In genomic region chr7:105794741-105795729, GRCh38 we compare ENCODE assay signal across 13 cellular contexts.
A peak's percentile ranks its signal among the peaks of the same experiment; 100 is the strongest.
DNase-seq lines count a peak whose midpoint lies in the region; ATAC-seq and TF ChIP-seq lines count a peak whose summit lies in the region.
"Had no signal": no experiment of that assay in that cellular context is flagged by ENCODE, and none has a peak within 500 bp of the region (broad histone marks: within the 10 kb centered on the region; RNA-seq: fewer than 3 reads in every experiment).

No MANE protein-coding gene starts in this region.

- H3K36me3 Mint-ChIP-seq in CD4-positive, alpha-beta memory T cell, result no peaks in the 10 kb centered on the region
- H3K36me3 Mint-ChIP-seq: naive B cell had no signal

- CTCF ChIA-PET in CD4-positive, alpha-beta memory T cell (lab: Charles Lee; ENCODE audit: partially characterized antibody), result interaction anchor here (0.9 to 1.2 kb wide), 3 partner anchors 8 to 83 kb away, joined by 3 to 4 read pairs (median 3); no protein-coding TSS in a partner anchor

- H3K9me3 ChIP-seq in right lobe of liver, result no peaks in the 10 kb centered on the region
- H3K9me3 ChIP-seq in vagina, result no peaks in the 10 kb centered on the region
- H3K9me3 ChIP-seq in CD4-positive, alpha-beta memory T cell (ENCODE audit: control insufficient read depth in 1 of 2, low read length in 2 of 2), result no peaks in the 10 kb centered on the region

- DNase-seq in Right ventricle myocardium inferior (ENCODE audit: missing footprints), result no peak
- DNase-seq in cardiac septum (ENCODE audit: low spot score), result no peak
- peak; percentile 73 for DNase-seq in epithelial cell of esophagus (ENCODE audit: low read depth)
- peak in 1 of 3 donors; percentile 41 for DNase-seq in right lobe of liver
- DNase-seq in vagina (ENCODE audit: extremely low spot score in 2 of 2), result no peak
- no peak for DNase-seq in CD4-positive, alpha-beta memory T cell
- DNase-seq in G401 (ENCODE audit: low spot score), result no peak
- DNase-seq: MV-4-11; naive B cell; stimulated activated naive CD8-positive, alpha-beta T cell treated with anti-CD3 and anti-CD28 coated beads, Interleukin-15, amount 100 ng/mL, for 72 hours had no signal

- H3K4me3 ChIP-seq in epithelial cell of esophagus (ENCODE audit: low read length), result no peak overlapping the region
- no peak overlapping the region for H3K4me3 ChIP-seq in right lobe of liver
- H3K4me3 ChIP-seq in vagina, result no peak overlapping the region
- no peak overlapping the region for H3K4me3 ChIP-seq in CD4-positive, alpha-beta memory T cell (ENCODE audit: low read length in 2 of 2)
- H3K4me3 ChIP-seq: cardiac muscle cell had no signal

- no peaks in the 10 kb centered on the region for H3K36me3 ChIP-seq in right lobe of liver
- H3K36me3 ChIP-seq in vagina, result no peaks in the 10 kb centered on the region
- H3K36me3 ChIP-seq in CD4-positive, alpha-beta memory T cell (ENCODE audit: insufficient read depth, low read length), result no peaks in the 10 kb centered on the region
- H3K36me3 ChIP-seq: cardiac muscle cell had no signal

- no peak for TF ChIP-seq CTCF in epithelial cell of esophagus (IDR thresholded peaks at IDR 0.05; ENCODE audit: insufficient read depth, low read depth, low read length, missing control alignments)
- TF ChIP-seq CTCF in right lobe of liver (IDR thresholded peaks at IDR 0.05), result no peak
- TF ChIP-seq CTCF in vagina (IDR thresholded peaks at IDR 0.05), result no peak

- no peaks in the 10 kb centered on the region for H3K27me3 Mint-ChIP-seq in CD4-positive, alpha-beta memory T cell
- H3K27me3 Mint-ChIP-seq: naive B cell; stimulated activated naive CD8-positive, alpha-beta T cell treated with anti-CD3 and anti-CD28 coated beads, Interleukin-15, amount 100 ng/mL, for 72 hours had no signal

- 24% methylated on average over 8 of the region's 8 CpGs for WGBS in right lobe of liver (ENCODE audit: insufficient coverage, low coverage, low lambda C conversion rate, missing lambda C conversion rate)

- H3K4me3 Mint-ChIP-seq in CD4-positive, alpha-beta memory T cell, result no peak overlapping the region
- H3K4me3 Mint-ChIP-seq: stimulated activated naive CD8-positive, alpha-beta T cell treated with anti-CD3 and anti-CD28 coated beads, Interleukin-15, amount 100 ng/mL, for 72 hours; T-helper 2 cell treated with Interferon-gamma antibody and Interleukin-4, amounts not matched to agents 5 μg/mL and 100 μg/mL, for 36 hours had no signal

- H3K27ac Mint-ChIP-seq in CD4-positive, alpha-beta memory T cell, result no peak overlapping the region
- H3K27ac Mint-ChIP-seq: naive B cell; T-helper 2 cell treated with Interferon-gamma antibody and Interleukin-4, amounts not matched to agents 5 μg/mL and 100 μg/mL, for 36 hours had no signal

- intact Hi-C loops in Right ventricle myocardium inferior (cut with DNase I), result no loop called here
- intact Hi-C loops in cardiac septum (cut with DNase I), result no loop called here
- intact Hi-C loops in right lobe of liver (cut with DNase I), result no loop called here
- intact Hi-C loops in vagina (cut with DNase I), result no loop called here
- intact Hi-C loops in CD4-positive, alpha-beta memory T cell (cut with micrococcal nuclease), result no loop called here

- H3K9me3 Mint-ChIP-seq in CD4-positive, alpha-beta memory T cell, result no peaks in the 10 kb centered on the region
- H3K9me3 Mint-ChIP-seq: naive B cell; stimulated activated naive CD8-positive, alpha-beta T cell treated with anti-CD3 and anti-CD28 coated beads, Interleukin-15, amount 100 ng/mL, for 72 hours; T-helper 2 cell treated with Interferon-gamma antibody and Interleukin-4, amounts not matched to agents 5 μg/mL and 100 μg/mL, for 36 hours had no signal

- H3K4me1 ChIP-seq in right lobe of liver (peaks cover 0 to 18% (median 10%) of the 10 kb centered on the region in 4 donors), vagina (peaks cover 17% of the 10 kb centered on the region)
- peaks cover 25% of the 10 kb centered on the region for H3K4me1 ChIP-seq in CD4-positive, alpha-beta memory T cell (ENCODE audit: insufficient read depth, low read length)

- no peak for TF ChIP-seq POLR2A in right lobe of liver (IDR thresholded peaks at IDR 0.05)
- TF ChIP-seq POLR2A in vagina (IDR thresholded peaks at IDR 0.05), result no peak

- POLR2A ChIA-PET in CD4-positive, alpha-beta memory T cell (lab: Charles Lee; ENCODE audit: partially characterized antibody), result interaction anchor here (0.7 to 0.8 kb wide), 2 partner anchors 14 to 34 kb away, joined by 3 read pairs; no protein-coding TSS in a partner anchor

- in situ Hi-C loops in G401 (cut with HindIII; ENCODE audit: low sequenced_read_pairs), result no loop called here

- ATAC-seq in Right ventricle myocardium inferior (peak; percentile 79), right lobe of liver (peak; percentile 58 to 87 (median 78)), GM19452 (IDR thresholded peaks at IDR 0.05; ENCODE audit: unreplicated experiment) (no peak)
- ATAC-seq: stimulated activated naive CD8-positive, alpha-beta T cell treated with anti-CD3 and anti-CD28 coated beads, Interleukin-15, amount 100 ng/mL, for 72 hours had no signal

- peaks cover 13 to 26% (median 19%) of the 10 kb centered on the region in 4 donors for H3K4me1 Mint-ChIP-seq in CD4-positive, alpha-beta memory T cell

- H3K27ac ChIP-seq in right lobe of liver (peak overlapping the region; percentile 22 to 48 (median 26)), vagina (peak overlapping the region; percentile 70)
- no peak overlapping the region for H3K27ac ChIP-seq in CD4-positive, alpha-beta memory T cell (ENCODE audit: low read depth, low read length)
- H3K27ac ChIP-seq: cardiac muscle cell had no signal

- H3K27me3 ChIP-seq in right lobe of liver, result no peaks in the 10 kb centered on the region
- no peaks in the 10 kb centered on the region for H3K27me3 ChIP-seq in vagina
- no peaks in the 10 kb centered on the region for H3K27me3 ChIP-seq in CD4-positive, alpha-beta memory T cell (ENCODE audit: insufficient read depth, low read length)
- H3K27me3 ChIP-seq: cardiac muscle cell had no signal
